22 cellular contexts compared by ENCODE assay signal in genomic region chr12:46109343-46110219, GRCh38.
DNase-seq lines count a peak whose midpoint lies in the region; ATAC-seq and TF ChIP-seq lines count a peak whose summit lies in the region.
"Had no signal": no experiment of that assay in that cellular context is flagged by ENCODE, and none has a peak within 500 bp of the region (broad histone marks: within the 10 kb centered on the region; RNA-seq: fewer than 3 reads in every experiment).

No MANE protein-coding gene starts in this region.

- peaks cover 9% of the 10 kb centered on the region for H3K9me3 ChIP-seq in WERI-Rb-1 (ENCODE audit: severe bottlenecking)
- H3K9me3 ChIP-seq in BE2C: no peaks in the 10 kb centered on the region
- peaks cover 0 to 9% of the 10 kb centered on the region in 2 donors for H3K9me3 ChIP-seq in transverse colon
- H3K9me3 ChIP-seq: gastrocnemius medialis, testis had no signal

- ATAC-seq in naive B cell (ENCODE audit: low read depth in 2 of 2): no peak
- ATAC-seq: activated naive CD4-positive, alpha-beta T cell treated with anti-CD3 and anti-CD28 coated beads, Interleukin-2, amount 50 U/mL, for 72 hours; gastrocnemius medialis; natural killer cell treated with Interleukin-12 subunit alpha and Interleukin-12 subunit beta and Interleukin-15 and Interleukin-18, amount 100 ng/mL, for 72 hours; SK-N-SH treated with all-trans-retinoic acid at 6 μM for 48 hours had no signal

- H3K9me3 Mint-ChIP-seq in IgD-negative memory B cell: peaks cover 0 to 7% (median 0%) of the 10 kb centered on the region in 3 donors
- peaks cover 0 to 9% (median 4%) of the 10 kb centered on the region in 7 donors for H3K9me3 Mint-ChIP-seq in naive B cell
- peaks cover 0 to 5% (median under 1%) of the 10 kb centered on the region in 6 donors for H3K9me3 Mint-ChIP-seq in immature natural killer cell
- H3K9me3 Mint-ChIP-seq: natural killer cell treated with Interleukin-12 subunit alpha and Interleukin-12 subunit beta and Interleukin-15 and Interleukin-18, amount 100 ng/mL, for 72 hours had no signal

- H3K4me1 Mint-ChIP-seq in IgD-negative memory B cell (peaks cover 20 to 31% (median 30%) of the 10 kb centered on the region in 3 donors), naive B cell (peaks cover 45 to 51% (median 47%) of the 10 kb centered on the region in 3 donors), immature natural killer cell (no peaks in the 10 kb centered on the region)

- H3K27ac Mint-ChIP-seq in IgD-negative memory B cell: peak overlapping the region; percentile 2 to 36 (median 16)
- H3K27ac Mint-ChIP-seq in naive B cell: peak overlapping the region; percentile 78 to 97 (median 91)
- H3K27ac Mint-ChIP-seq in immature natural killer cell: no peak overlapping the region
- H3K27ac Mint-ChIP-seq: activated naive CD4-positive, alpha-beta T cell treated with anti-CD3 and anti-CD28 coated beads, Interleukin-2, amount 50 U/mL, for 72 hours; activated T-helper 2 cell treated with anti-CD3 and anti-CD28 coated beads, Interferon-gamma antibody, Interleukin-2, Interleukin-4, amounts not matched to agents 10 μg/mL and 5 μg/mL and 100 μg/mL, durations not matched to agents 14 hours and 24 hours and 36 hours; natural killer cell treated with Interleukin-12 subunit alpha and Interleukin-12 subunit beta and Interleukin-15 and Interleukin-18, amount 100 ng/mL, for 72 hours had no signal

- TF ChIP-seq POLR2A in transverse colon (IDR thresholded peaks at IDR 0.05): no peak

- H3K4me3 Mint-ChIP-seq in IgD-negative memory B cell (peak overlapping the region in 3 of 4 donors; percentile 10 to 66 (median 48)), naive B cell (peak overlapping the region in 7 of 8 donors; percentile 18 to 82 (median 61)), immature natural killer cell (no peak overlapping the region)
- H3K4me3 Mint-ChIP-seq: natural killer cell treated with Interleukin-12 subunit alpha and Interleukin-12 subunit beta and Interleukin-15 and Interleukin-18, amount 100 ng/mL, for 72 hours had no signal

- H3K4me3 ChIP-seq in GM06990 (replicated peaks; ENCODE audit: low read depth, low read length) (no peak overlapping the region), WERI-Rb-1 (ENCODE audit: low read depth, low read length) (no peak overlapping the region), BE2C (ENCODE audit: low read depth, low read length) (no peak overlapping the region), transverse colon (no peak overlapping the region)
- H3K4me3 ChIP-seq: gastrocnemius medialis, testis had no signal

- H3K36me3 ChIP-seq in GM06990 (ENCODE audit: control insufficient read depth, insufficient read depth, low read length) (no peaks in the 10 kb centered on the region), WERI-Rb-1 (no peaks in the 10 kb centered on the region), BE2C (no peaks in the 10 kb centered on the region), transverse colon (no peaks in the 10 kb centered on the region)
- H3K36me3 ChIP-seq: gastrocnemius medialis had no signal

- DNase-seq in GM06990 (ENCODE audit: extremely low read depth, insufficient read length): peak; percentile 22
- DNase-seq in WERI-Rb-1: no peak
- DNase-seq in naive B cell: no peak
- DNase-seq in BE2C: no peak
- DNase-seq in immature natural killer cell: no peak
- no peak for DNase-seq in transverse colon
- DNase-seq in anterior cingulate cortex (lab: John Stamatoyannopoulos, UW): no peak
- DNase-seq: activated T-cell treated with anti-CD3 and anti-CD28 coated beads for 4 hours; gastrocnemius medialis; H7; Kasumi-1; kidney glomerular epithelial cell; NCI-H146; NCI-H774; stimulated activated naive CD8-positive, alpha-beta T cell treated with anti-CD3 and anti-CD28 coated beads, Interleukin-15, Interleukin-2, amounts not matched to agents 100 U/mL and 50 U/mL, for 24 hours; T-helper 2 cell; testis had no signal

- H3K27ac ChIP-seq in WERI-Rb-1 (peak overlapping the region; percentile 14; the same call in 1 of the 2 replicates), transverse colon (no peak overlapping the region)
- H3K27ac ChIP-seq: gastrocnemius medialis, testis had no signal

- TF ChIP-seq EP300 in transverse colon (IDR thresholded peaks at IDR 0.05; ENCODE audit: low read depth): no peak

- H3K27me3 Mint-ChIP-seq in IgD-negative memory B cell: peaks cover 3% of the 10 kb centered on the region
- H3K27me3 Mint-ChIP-seq in naive B cell: no peaks in the 10 kb centered on the region
- H3K27me3 Mint-ChIP-seq in immature natural killer cell (ENCODE audit: low read depth in 3 of 3): peaks cover 0 to 15% (median 6%) of the 10 kb centered on the region in 3 donors

- intact Hi-C loops in transverse colon (cut with DNase I; ENCODE audit: low total_unique reads): no loop called here

- no peaks in the 10 kb centered on the region for H3K4me1 ChIP-seq in BE2C
- H3K4me1 ChIP-seq in transverse colon: no peaks in the 10 kb centered on the region
- H3K4me1 ChIP-seq: gastrocnemius medialis, testis had no signal

- H3K36me3 Mint-ChIP-seq in IgD-negative memory B cell (no peaks in the 10 kb centered on the region), naive B cell (peaks cover 0 to 7% of the 10 kb centered on the region in 2 donors), immature natural killer cell (peaks cover 0 to 8% (median 3%) of the 10 kb centered on the region in 3 donors)

- in situ Hi-C loops in transverse colon (cut with MboI; ENCODE audit: low pct_ligation_motif_present in 1 of 4, low pct_unique_long_range_greater_than_20kb in 1 of 4, low sequenced_read_pairs in 3 of 4): loop anchor here in 1 of 4 donors (25.0 kb wide), 1 partner anchor 553 kb away; no protein-coding TSS in a partner anchor

- TF ChIP-seq CTCF in GM06990 (IDR thresholded peaks at IDR 0.05; ENCODE audit: insufficient read depth, low read length, poor library complexity, severe bottlenecking): no peak
- no peak for TF ChIP-seq CTCF in WERI-Rb-1 (IDR thresholded peaks at IDR 0.05; ENCODE audit: low read depth, low read length)
- TF ChIP-seq CTCF in BE2C (IDR thresholded peaks at IDR 0.05; ENCODE audit: low read depth, low read length): no peak
- no peak for TF ChIP-seq CTCF in transverse colon (IDR thresholded peaks at IDR 0.05)

- 91 to 96% methylated on average over 5 to 9 of the region's 9 CpGs for WGBS in transverse colon (ENCODE audit: low coverage in 1 of 2), 2 donors

- H3K27me3 ChIP-seq in GM06990 (replicated peaks; ENCODE audit: control insufficient read depth, insufficient read depth, low read length) (no peaks in the 10 kb centered on the region), WERI-Rb-1 (ENCODE audit: insufficient read depth, low read depth, severe bottlenecking) (no peaks in the 10 kb centered on the region), BE2C (no peaks in the 10 kb centered on the region; the same call in 1 of the 2 replicates), transverse colon (no peaks in the 10 kb centered on the region)
- H3K27me3 ChIP-seq: gastrocnemius medialis, testis had no signal

Comparison
In these comparisons a context has a peak if more than half of its experiments do, and no peak if none do; other contexts are left out.
1. H3K27ac Mint-ChIP-seq: peak in IgD-negative memory B cell (3 of 3) and naive B cell (6 of 6); none in immature natural killer cell (0 of 6).
2. H3K4me3 Mint-ChIP-seq: peak in IgD-negative memory B cell (3 of 4) and naive B cell (7 of 8); none in immature natural killer cell (0 of 5).